8 cellular contexts compared by ENCODE assay signal in genomic region chr6:35919827-35920751, GRCh38. TPM values are rescaled to one million over a fixed set of nuclear protein-coding genes. Genes with fewer than 3 reads are reported as not detected.
DNase-seq lines count a peak whose midpoint lies in the region; ATAC-seq and TF ChIP-seq lines count a peak whose summit lies in the region.

No MANE protein-coding gene starts in this region.

- no peak for TF ChIP-seq POLR2A in stomach (IDR thresholded peaks at IDR 0.05)

- no peaks in the 10 kb centered on the region for H3F3A ChIP-seq in neural cell (ENCODE audit: insufficient read depth, low read length, poor library complexity, severe bottlenecking)

- H3K9me2 ChIP-seq in neural cell (ENCODE audit: insufficient read depth, low read length), result no peaks in the 10 kb centered on the region

- no peaks in the 10 kb centered on the region for H4K20me1 ChIP-seq in neural cell (ENCODE audit: insufficient read depth)

- H2AFZ ChIP-seq in neural cell (ENCODE audit: low read depth, low read length), result no peak overlapping the region

- peaks cover 5 to 49% (median 29%) of the 10 kb centered on the region in 4 donors for H3K4me1 ChIP-seq in stomach

- H3K79me2 ChIP-seq in neural cell (replicated peaks; ENCODE audit: insufficient read depth, low read length), result peaks cover 41% of the 10 kb centered on the region

- TF ChIP-seq CTCF in neural cell (IDR thresholded peaks at IDR 0.05; ENCODE audit: poor library complexity, severe bottlenecking) (no peak), stomach (IDR thresholded peaks at IDR 0.05) (no peak)

- H3K4me2 ChIP-seq in neural cell (ENCODE audit: low read length), result peak overlapping the region; percentile 69

- H3K4me3 ChIP-seq in neural cell (ENCODE audit: low read length) (peak overlapping the region; percentile 74), stomach (peak overlapping the region; percentile 83 to 90 (median 83))

- TF ChIP-seq RAD21 in neural cell (conservative IDR thresholded peaks at IDR 0.05), result no peak

- DNase-seq in NCI-H524 (lab: John Stamatoyannopoulos, UW) (peak; percentile 6 to 23), NCI-H524 treated with DMSO at 0.1 percent for 48 hours (lab: John Stamatoyannopoulos, UW) (no peak), NCI-H69 (lab: John Stamatoyannopoulos, UW) (peak; percentile 73), activated T-cell treated with anti-CD3 and anti-CD28 coated beads for 48 hours (ENCODE audit: low read depth) (peak; percentile 40), fibroblast of gingiva (ENCODE audit: low read depth) (peak; percentile 46), stomach (peak; percentile 56)

- no peaks in the 10 kb centered on the region for H3K36me3 ChIP-seq in neural cell (ENCODE audit: insufficient read depth, low read length)
- H3K36me3 ChIP-seq in stomach, result peaks cover 0 to 14% (median 6%) of the 10 kb centered on the region in 4 donors

- peak; percentile 21 for ATAC-seq in HG02678 (IDR thresholded peaks at IDR 0.05; ENCODE audit: unreplicated experiment)

- H3K27me3 ChIP-seq in neural cell (ENCODE audit: insufficient read depth, low read depth, low read length) (no peaks in the 10 kb centered on the region), stomach (no peaks in the 10 kb centered on the region)

- peak overlapping the region; percentile 71 for H3K9ac ChIP-seq in neural cell (ENCODE audit: low read length)

- H3K9me3 ChIP-seq in neural cell (ENCODE audit: low read length), result no peaks in the 10 kb centered on the region
- H3K9me3 ChIP-seq in stomach, result no peaks in the 10 kb centered on the region

- WGBS in stomach, 5 donors, result 1 to 2% (median 1%) methylated on average over 28 to 50 of the region's 50 CpGs

- H3K27ac ChIP-seq in neural cell (ENCODE audit: low read length) (peak overlapping the region; percentile 11), stomach (peak overlapping the region; percentile 84 to 94 (median 89))

- TF ChIP-seq EP300 in neural cell (conservative IDR thresholded peaks at IDR 0.05; ENCODE audit: poor library complexity, severe bottlenecking), result no peak
- TF ChIP-seq EP300 in stomach (IDR thresholded peaks at IDR 0.05), result no peak

- intact Hi-C loops in stomach (cut with DNase I; ENCODE audit: low total_unique reads), result no loop called here

TF ChIP-seq in neural cell, 6 proteins besides CTCF, POLR2A, EP300 and RAD21:
- TF ChIP-seq, protein P1, sequence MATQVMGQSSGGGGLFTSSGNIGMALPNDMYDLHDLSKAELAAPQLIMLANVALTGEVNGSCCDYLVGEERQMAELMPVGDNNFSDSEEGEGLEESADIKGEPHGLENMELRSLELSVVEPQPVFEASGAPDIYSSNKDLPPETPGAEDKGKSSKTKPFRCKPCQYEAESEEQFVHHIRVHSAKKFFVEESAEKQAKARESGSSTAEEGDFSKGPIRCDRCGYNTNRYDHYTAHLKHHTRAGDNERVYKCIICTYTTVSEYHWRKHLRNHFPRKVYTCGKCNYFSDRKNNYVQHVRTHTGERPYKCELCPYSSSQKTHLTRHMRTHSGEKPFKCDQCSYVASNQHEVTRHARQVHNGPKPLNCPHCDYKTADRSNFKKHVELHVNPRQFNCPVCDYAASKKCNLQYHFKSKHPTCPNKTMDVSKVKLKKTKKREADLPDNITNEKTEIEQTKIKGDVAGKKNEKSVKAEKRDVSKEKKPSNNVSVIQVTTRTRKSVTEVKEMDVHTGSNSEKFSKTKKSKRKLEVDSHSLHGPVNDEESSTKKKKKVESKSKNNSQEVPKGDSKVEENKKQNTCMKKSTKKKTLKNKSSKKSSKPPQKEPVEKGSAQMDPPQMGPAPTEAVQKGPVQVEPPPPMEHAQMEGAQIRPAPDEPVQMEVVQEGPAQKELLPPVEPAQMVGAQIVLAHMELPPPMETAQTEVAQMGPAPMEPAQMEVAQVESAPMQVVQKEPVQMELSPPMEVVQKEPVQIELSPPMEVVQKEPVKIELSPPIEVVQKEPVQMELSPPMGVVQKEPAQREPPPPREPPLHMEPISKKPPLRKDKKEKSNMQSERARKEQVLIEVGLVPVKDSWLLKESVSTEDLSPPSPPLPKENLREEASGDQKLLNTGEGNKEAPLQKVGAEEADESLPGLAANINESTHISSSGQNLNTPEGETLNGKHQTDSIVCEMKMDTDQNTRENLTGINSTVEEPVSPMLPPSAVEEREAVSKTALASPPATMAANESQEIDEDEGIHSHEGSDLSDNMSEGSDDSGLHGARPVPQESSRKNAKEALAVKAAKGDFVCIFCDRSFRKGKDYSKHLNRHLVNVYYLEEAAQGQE (IDR thresholded peaks at IDR 0.05; ENCODE audit: borderline replicate concordance), result no peak
- peak; percentile 90 for TF ChIP-seq MXI1 (conservative IDR thresholded peaks at IDR 0.05; ENCODE audit: poor library complexity, severe bottlenecking)

RNA-seq across cellular contexts. Expression of gene SRPK1, which starts 0.8 kb away (rescaled TPM):
- polyA plus RNA-seq in neural cell (34.8 and 39.9 TPM in 2 replicates), stomach (10 to 100 TPM; 10.7 to 20.5 (median 13.9) TPM)
- polyA minus RNA-seq in neural cell, result 116 and 138 TPM in 2 replicates
- 100 to 1,000 TPM in 2 of 5 donors, 10 to 100 TPM in 3; 17.0 to 204 (median 92.3) TPM for total RNA-seq in stomach
